1 cellular context compared by ENCODE assay signal in genomic region chr17:66855204-66855603, GRCh38.
TF ChIP-seq lines count a peak whose summit lies in the region.

No MANE protein-coding gene starts in this region.

TF ChIP-seq in GM23338, 12 proteins besides CTCF, POLR2A, EP300 and RAD21 (continued from another document):
- TF ChIP-seq ZNF462 (CRISPR knock-in tag; IDR thresholded peaks at IDR 0.05), result no peak
- TF ChIP-seq ZNF114 (CRISPR knock-in tag; IDR thresholded peaks at IDR 0.05), result no peak
- no peak for TF ChIP-seq REST (IDR thresholded peaks at IDR 0.05; ENCODE audit: unreplicated experiment)
TF ChIP-seq in GM23338: peak in this region for 0.
